18 cellular contexts compared by ENCODE assay signal in the genomic region with DNA sequence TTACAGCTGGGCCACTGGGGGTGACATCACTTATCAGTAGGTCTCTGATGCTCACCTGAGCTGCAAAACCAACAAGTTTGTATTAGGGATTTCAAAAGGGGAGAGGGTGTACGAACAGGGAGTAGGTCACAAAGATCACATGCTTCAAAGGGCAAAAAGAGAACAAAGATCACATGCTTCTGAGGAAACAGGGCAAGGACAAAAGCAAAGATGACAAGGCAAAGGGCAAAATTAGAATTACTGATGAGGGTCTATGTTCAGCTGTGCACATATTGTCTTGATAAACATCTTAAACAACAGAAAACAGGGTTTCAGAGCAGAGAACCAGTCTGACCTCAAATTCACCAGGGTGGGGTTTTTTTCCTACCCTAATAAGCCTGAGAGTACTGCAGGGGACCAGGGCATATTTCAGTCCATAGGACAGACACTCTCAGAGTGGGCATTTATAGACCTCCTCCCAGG. TPM values are rescaled to one million over a fixed set of nuclear protein-coding genes. Genes with fewer than 3 reads are reported as not detected.
"Had no signal": no experiment of that assay in that cellular context is flagged by ENCODE, and none has a peak within 500 bp of the region (broad histone marks: within the 10 kb centered on the region; RNA-seq: fewer than 3 reads in every experiment).

No MANE protein-coding gene starts in this region.

RNA-seq across cellular contexts. Expression of a gene that starts 6.2 kb away (rescaled TPM):
- total RNA-seq: activated B cell treated with CpG ODN at 0.5 μM for 24 hours; activated CD4-positive, alpha-beta memory T cell treated with anti-CD3 and anti-CD28 coated beads for 36 hours; activated CD4-positive, alpha-beta T cell treated with anti-CD3 and anti-CD28 coated beads, Interleukin-2, amount 10 ng/mL, durations not matched to agents 24 days and 14 days; activated CD8-positive, alpha-beta memory T cell treated with anti-CD3 and anti-CD28 coated beads for 36 hours; activated CD8-positive, alpha-beta T cell treated with anti-CD3 and anti-CD28 coated beads for 36 hours; activated naive CD4-positive, alpha-beta T cell treated with anti-CD3 and anti-CD28 coated beads for 36 hours; activated naive CD4-positive, alpha-beta T cell treated with anti-CD3 and anti-CD28 coated beads, Interleukin-2, amount 50 U/mL, for 72 hours; activated naive CD8-positive, alpha-beta T cell treated with anti-CD3 and anti-CD28 coated beads for 36 hours; activated T-cell treated with anti-CD3 and anti-CD28 coated beads, Interleukin-2, amount 50 U/mL, for 4 hours; activated T-cell treated with anti-CD3 and anti-CD28 coated beads, Interleukin-2, amount 50 U/mL, for 72 hours; activated T-helper 1 cell treated with anti-CD3 and anti-CD28 coated beads, Interleukin-12 subunit alpha, Interleukin-12 subunit beta, Interleukin-2, Interleukin-4 antibody, amounts not matched to agents 30 ng/mL and 10 ng/mL and 1 ng/mL, durations not matched to agents 14 hours and 24 hours and 36 hours; activated T-helper 17 cell treated with anti-CD3 and anti-CD28 coated beads, Interleukin-2, amount 50 U/mL, for 72 hours; adrenal gland; aorta; T-helper 1 cell treated with Interleukin-12 subunit alpha and Interleukin-12 subunit beta and Interleukin-4 antibody, amounts not matched to agents 30 ng/mL and 1 ng/mL, for 36 hours; T-helper 17 cell; T-helper 2 cell treated with Interferon-gamma antibody and Interleukin-4, amounts not matched to agents 100 ng/mL and 5 ng/mL, for 36 hours had no signal
- polyA plus RNA-seq: cardiac muscle cell had no signal
